ENCODE assay signal across 23 cellular contexts in genomic region chr20:36118372-36118771, GRCh38.
"Had no signal": no experiment of that assay in that cellular context is flagged by ENCODE, and none has a peak within 500 bp of the region (broad histone marks: within the 10 kb centered on the region; RNA-seq: fewer than 3 reads in every experiment).

No MANE protein-coding gene starts in this region.

- ATAC-seq: effector memory CD8-positive, alpha-beta T cell; naive thymus-derived CD4-positive, alpha-beta T cell; psoas muscle; stimulated activated memory B cell treated with anti-CD40 and anti-IgM and Interleukin-4, amounts not matched to agents 10 μg/mL and 1 μg/mL and 100 μg/mL, for 72 hours had no signal

- H3K27ac ChIP-seq: epithelial cell of prostate, esophagus muscularis mucosa, gastroesophageal sphincter, left ventricle myocardium inferior, lower lobe of right lung, neutrophil, psoas muscle, spleen, testis had no signal

- H3K4me1 Mint-ChIP-seq: naive thymus-derived CD4-positive, alpha-beta T cell had no signal

- H3K27me3 ChIP-seq: gastroesophageal sphincter, spleen, testis had no signal

- H3K4me3 Mint-ChIP-seq: effector memory CD8-positive, alpha-beta T cell; memory B cell; naive thymus-derived CD4-positive, alpha-beta T cell; nephron progenitor cell; stimulated activated memory B cell treated with anti-CD40 and anti-IgM and Interleukin-4, amounts not matched to agents 10 μg/mL and 1 μg/mL and 100 μg/mL, for 72 hours; stimulated activated naive CD8-positive, alpha-beta T cell treated with anti-CD3 and anti-CD28 coated beads, Interleukin-15, Interleukin-2, amounts not matched to agents 100 ng/mL and 50 ng/mL, for 24 hours had no signal

- H3K36me3 Mint-ChIP-seq: memory B cell; naive thymus-derived CD4-positive, alpha-beta T cell; stimulated activated memory B cell treated with anti-CD40 and anti-IgM and Interleukin-4, amounts not matched to agents 10 μg/mL and 1 μg/mL and 100 μg/mL, for 72 hours had no signal

- DNase-seq: effector memory CD8-positive, alpha-beta T cell; glutamatergic neuron; islet precursor cell; lower lobe of right lung; midbrain; naive thymus-derived CD4-positive, alpha-beta T cell; nephron progenitor cell; psoas muscle; retina; spleen; stimulated activated CD4-positive, alpha-beta T cell treated with anti-CD3 and anti-CD28 coated beads, Interleukin-15, amount 100 ng/mL, for 24 hours; stimulated activated CD4-positive, alpha-beta T cell treated with anti-CD3 and anti-CD28 coated beads, Interleukin-1b, Interleukin-23, amount 100 ng/mL, for 48 hours; stimulated activated CD4-positive, alpha-beta T cell treated with anti-CD3 and anti-CD28 coated beads, Interleukin-4, amount 100 ng/mL, for 24 hours; testis; trophoblast cell had no signal

- H3K27ac Mint-ChIP-seq: effector memory CD8-positive, alpha-beta T cell; memory B cell; naive thymus-derived CD4-positive, alpha-beta T cell; nephron progenitor cell; stimulated activated memory B cell treated with anti-CD40 and anti-IgM and Interleukin-4, amounts not matched to agents 10 μg/mL and 1 μg/mL and 100 μg/mL, for 72 hours; stimulated activated naive CD8-positive, alpha-beta T cell treated with anti-CD3 and anti-CD28 coated beads, Interleukin-15, Interleukin-2, amounts not matched to agents 100 ng/mL and 50 ng/mL, for 24 hours had no signal

- H3K9me3 Mint-ChIP-seq: effector memory CD8-positive, alpha-beta T cell; memory B cell; naive thymus-derived CD4-positive, alpha-beta T cell; nephron progenitor cell; stimulated activated memory B cell treated with anti-CD40 and anti-IgM and Interleukin-4, amounts not matched to agents 10 μg/mL and 1 μg/mL and 100 μg/mL, for 72 hours; stimulated activated naive CD8-positive, alpha-beta T cell treated with anti-CD3 and anti-CD28 coated beads, Interleukin-15, Interleukin-2, amounts not matched to agents 100 ng/mL and 50 ng/mL, for 24 hours had no signal

- H3K36me3 ChIP-seq: esophagus muscularis mucosa, gastroesophageal sphincter, left ventricle myocardium inferior, lower lobe of right lung, neutrophil, spleen had no signal

- H3K4me1 ChIP-seq: gastroesophageal sphincter, left ventricle myocardium inferior, psoas muscle, testis had no signal

- H3K4me3 ChIP-seq: esophagus muscularis mucosa, gastroesophageal sphincter, left ventricle myocardium inferior, lower lobe of right lung, psoas muscle, spleen, testis had no signal

- H3K9me3 ChIP-seq: esophagus muscularis mucosa, gastroesophageal sphincter, left ventricle myocardium inferior, lower lobe of right lung, neutrophil, psoas muscle, spleen, testis had no signal
